Comparison of ENCODE assay signal across 9 cellular contexts in the genomic region with DNA sequence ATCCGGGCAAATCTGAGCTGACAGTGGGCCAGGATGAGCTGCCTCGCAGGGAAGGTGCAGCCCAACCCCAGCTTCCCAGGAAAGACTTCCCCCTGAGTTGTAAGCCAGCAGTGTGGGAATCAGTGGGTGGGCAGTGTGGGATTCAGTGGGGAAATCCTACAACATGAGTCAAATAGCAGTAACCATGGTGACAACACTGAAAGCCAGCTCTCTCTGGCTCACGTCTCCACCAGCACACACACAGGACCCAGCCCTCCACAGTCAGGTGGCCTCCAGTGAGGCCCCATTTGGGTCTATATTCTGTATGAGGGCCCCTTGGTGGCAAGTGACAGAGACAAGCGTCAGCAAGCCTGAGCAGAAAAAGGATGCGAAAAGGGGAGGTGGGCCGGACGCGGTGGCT. TPM values are rescaled to one million over a fixed set of nuclear protein-coding genes. Genes with fewer than 3 reads are reported as not detected.
A peak's percentile ranks its signal among the peaks of the same experiment; 100 is the strongest.
DNase-seq lines count a peak whose midpoint lies in the region; ATAC-seq and TF ChIP-seq lines count a peak whose summit lies in the region.
"Had no signal": no experiment of that assay in that cellular context is flagged by ENCODE, and none has a peak within 500 bp of the region (broad histone marks: within the 10 kb centered on the region; RNA-seq: fewer than 3 reads in every experiment).

No MANE protein-coding gene starts in this region.

- peak overlapping the region; percentile 47; the same call in 1 of the 2 replicates for H3K9ac ChIP-seq in SK-N-SH

- peaks cover 6% of the 10 kb centered on the region for H3K36me3 Mint-ChIP-seq in Caco-2 (ENCODE audit: insufficient read depth, unreplicated experiment)

- H3K36me3 ChIP-seq in Caco-2 (ENCODE audit: control insufficient read depth, insufficient read depth, low read length) (no peaks in the 10 kb centered on the region; the same call in 1 of the 2 replicates), SK-N-SH (replicated peaks in 1 of 2; ENCODE audit: control insufficient read depth in 1 of 2, insufficient read depth in 2 of 2, low read length in 1 of 2) (no peaks in the 10 kb centered on the region)

- POLR2A ChIA-PET in Caco-2 (lab: Charles Lee) (interaction anchor here (0.5 to 0.6 kb wide), 2 partner anchors 19 to 45 kb away, joined by 3 read pairs; no protein-coding TSS in a partner anchor), SK-N-SH (lab: Yijun Ruan, JAX) (interaction anchor here (1.0 to 1.5 kb wide), 2 partner anchors 21 to 72 kb away, joined by 4 to 5 read pairs; a partner anchor contains a TSS)

- H3K4me1 ChIP-seq in Caco-2 (peaks cover 90% of the 10 kb centered on the region), SK-N-SH (ENCODE audit: control insufficient read depth in 1 of 2, insufficient read depth in 2 of 2, low read depth in 1 of 2, low read length in 1 of 2) (peaks cover 7 to 15% of the 10 kb centered on the region in 2 experiments)

- H3K9me2 ChIP-seq in SK-N-SH: no peaks in the 10 kb centered on the region

- H3K79me2 ChIP-seq in SK-N-SH (ENCODE audit: insufficient read depth): no peaks in the 10 kb centered on the region

- TF ChIP-seq RAD21 in SK-N-SH (IDR thresholded peaks at IDR 0.05; ENCODE audit: low read length): no peak

- no peaks in the 10 kb centered on the region for H3K27me3 Mint-ChIP-seq in Caco-2 (ENCODE audit: insufficient read depth, unreplicated experiment)

- CTCF ChIA-PET in Caco-2 (lab: Charles Lee) (interaction anchor here (0.6 to 1.5 kb wide), 4 partner anchors 9 to 31 kb away, joined by 3 to 7 read pairs (median 3); no protein-coding TSS in a partner anchor), SK-N-SH (lab: Yijun Ruan, JAX) (interaction anchor here (1.4 to 3.3 kb wide), 3 partner anchors 9 to 72 kb away, joined by 5 to 10 read pairs (median 5); a partner anchor contains a TSS)

- peak overlapping the region; percentile 59 for H3K4me3 Mint-ChIP-seq in Caco-2 (ENCODE audit: unreplicated experiment)
- H3K4me3 Mint-ChIP-seq: activated CD4-positive, alpha-beta T cell treated with anti-CD3 and anti-CD28 coated beads, Interleukin-2, amount 10 ng/mL, durations not matched to agents 24 days and 14 days had no signal

- BruUV-seq in Caco-2 (replicated peaks; lab: Mats Ljungman, UMichigan): no TSS peak

- H3K27ac ChIP-seq in SK-N-SH (ENCODE audit: low read depth in 2 of 2, low read length in 1 of 2): peak overlapping the region; percentile 80 to 88

- H3K4me1 Mint-ChIP-seq in Caco-2 (ENCODE audit: low read depth, unreplicated experiment): peaks cover 58% of the 10 kb centered on the region

- H2AFZ ChIP-seq in SK-N-SH (ENCODE audit: low read depth): peak overlapping the region; percentile 71; the same call in 1 of the 2 replicates

- H3K27me3 ChIP-seq in Caco-2 (replicated peaks; ENCODE audit: control insufficient read depth, insufficient read depth, low read length) (no peaks in the 10 kb centered on the region), SK-N-SH (ENCODE audit: insufficient read depth) (no peaks in the 10 kb centered on the region)

- H3K4me3 ChIP-seq in Caco-2 (ENCODE audit: low read depth, low read length) (no peak overlapping the region), SK-N-SH (ENCODE audit: low read depth in 2 of 2, low read length in 1 of 2) (no peak overlapping the region)

- no peaks in the 10 kb centered on the region for H3K9me3 Mint-ChIP-seq in Caco-2 (ENCODE audit: unreplicated experiment)
- H3K9me3 Mint-ChIP-seq: activated CD4-positive, alpha-beta T cell treated with anti-CD3 and anti-CD28 coated beads, Interleukin-2, amount 10 ng/mL, durations not matched to agents 24 days and 14 days had no signal

- H3K9me3 ChIP-seq in Caco-2 (no peaks in the 10 kb centered on the region), SK-N-SH (no peaks in the 10 kb centered on the region)

- peak overlapping the region; percentile 90 for H3K27ac Mint-ChIP-seq in Caco-2 (ENCODE audit: unreplicated experiment)
- H3K27ac Mint-ChIP-seq: activated CD4-positive, alpha-beta T cell treated with anti-CD3 and anti-CD28 coated beads, Interleukin-2, amount 10 ng/mL, durations not matched to agents 24 days and 14 days had no signal

- peaks cover 9% of the 10 kb centered on the region for H3F3A ChIP-seq in SK-N-SH (replicated peaks; ENCODE audit: insufficient read depth)

- TF ChIP-seq EP300 in SK-N-SH (IDR thresholded peaks at IDR 0.05; ENCODE audit: borderline replicate concordance in 1 of 2, low read depth in 1 of 2, low read length in 1 of 2): no peak

- no peak for ATAC-seq in HG03135 (IDR thresholded peaks at IDR 0.05; ENCODE audit: unreplicated experiment)

- WGBS in SK-N-SH (ENCODE audit: low lambda C conversion rate): 75% methylated on average over 8 of the region's 8 CpGs

- TF ChIP-seq CTCF in Caco-2 (IDR thresholded peaks at IDR 0.05; ENCODE audit: insufficient read depth in 1 of 2, low read depth in 1 of 2, low read length in 1 of 2, severe bottlenecking in 1 of 2, unreplicated experiment in 1 of 2) (no peak), SK-N-SH (IDR thresholded peaks at IDR 0.05) (no peak)

- peak overlapping the region; percentile 64 for H3K4me2 ChIP-seq in SK-N-SH

- H4K20me1 ChIP-seq in SK-N-SH (ENCODE audit: insufficient read depth): no peaks in the 10 kb centered on the region

- intact Hi-C loops in Caco-2 (cut with micrococcal nuclease; ENCODE audit: unreplicated experiment): no loop called here

- DNase-seq in Caco-2 (no peak), SK-N-SH (peak; percentile 40), fibroblast of peridontal ligament (ENCODE audit: extremely low read depth) (peak; percentile 90), renal cortical epithelial cell (ENCODE audit: low read depth) (peak; percentile 96), NCI-H69 (lab: John Stamatoyannopoulos, UW) (no peak), NCI-H1930 (lab: John Stamatoyannopoulos, UW) (no peak), NCI-H1694 (lab: John Stamatoyannopoulos, UW) (no peak)
- DNase-seq: activated CD4-positive, alpha-beta T cell treated with anti-CD3 and anti-CD28 coated beads, Interleukin-2, amount 10 ng/mL, durations not matched to agents 24 days and 14 days had no signal

TF ChIP-seq in SK-N-SH, 30 proteins besides CTCF, POLR2A, EP300 and RAD21:
- TF ChIP-seq, protein P1, sequence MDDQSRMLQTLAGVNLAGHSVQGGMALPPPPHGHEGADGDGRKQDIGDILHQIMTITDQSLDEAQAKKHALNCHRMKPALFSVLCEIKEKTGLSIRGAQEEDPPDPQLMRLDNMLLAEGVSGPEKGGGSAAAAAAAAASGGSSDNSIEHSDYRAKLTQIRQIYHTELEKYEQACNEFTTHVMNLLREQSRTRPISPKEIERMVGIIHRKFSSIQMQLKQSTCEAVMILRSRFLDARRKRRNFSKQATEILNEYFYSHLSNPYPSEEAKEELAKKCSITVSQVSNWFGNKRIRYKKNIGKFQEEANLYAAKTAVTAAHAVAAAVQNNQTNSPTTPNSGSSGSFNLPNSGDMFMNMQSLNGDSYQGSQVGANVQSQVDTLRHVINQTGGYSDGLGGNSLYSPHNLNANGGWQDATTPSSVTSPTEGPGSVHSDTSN (IDR thresholded peaks at IDR 0.05): no peak
- TF ChIP-seq FOSL2 (IDR thresholded peaks at IDR 0.05; ENCODE audit: borderline replicate concordance, low read depth) (0 out of 2 replicates have a peak, but pooled peaks have one; percentile 4), MEF2A (IDR thresholded peaks at IDR 0.05; ENCODE audit: borderline replicate concordance, low read depth) (no peak)

RNA-seq across cellular contexts. Expression of a gene that starts 6.0 kb away (rescaled TPM):
- total RNA-seq in Caco-2 (2022) (206 and 246 TPM in 2 replicates), renal cortical epithelial cell (114 and 178 TPM in 2 replicates)
- 59.5 and 59.8 TPM in 2 replicates for polyA plus RNA-seq in SK-N-SH (2012; rRNA removed)
- polyA plus RNA-seq in SK-N-SH (2012; cell fraction: cytosol; rRNA removed): 50.7 and 56.5 TPM in 2 replicates
- polyA plus RNA-seq in SK-N-SH (2012; cell fraction: nucleus; rRNA removed): 51.5 and 55.5 TPM in 2 replicates

Comparison
In these comparisons a context has a peak if more than half of its experiments do, and no peak if none do; other contexts are left out.
1. DNase-seq: peak in SK-N-SH (single experiment), fibroblast of peridontal ligament (single experiment) and renal cortical epithelial cell (single experiment); none in Caco-2 (0 of 2), NCI-H69 (single experiment), NCI-H1930 (0 of 2) and NCI-H1694 (single experiment).